10 cellular contexts compared by ENCODE assay signal in the genomic region with DNA sequence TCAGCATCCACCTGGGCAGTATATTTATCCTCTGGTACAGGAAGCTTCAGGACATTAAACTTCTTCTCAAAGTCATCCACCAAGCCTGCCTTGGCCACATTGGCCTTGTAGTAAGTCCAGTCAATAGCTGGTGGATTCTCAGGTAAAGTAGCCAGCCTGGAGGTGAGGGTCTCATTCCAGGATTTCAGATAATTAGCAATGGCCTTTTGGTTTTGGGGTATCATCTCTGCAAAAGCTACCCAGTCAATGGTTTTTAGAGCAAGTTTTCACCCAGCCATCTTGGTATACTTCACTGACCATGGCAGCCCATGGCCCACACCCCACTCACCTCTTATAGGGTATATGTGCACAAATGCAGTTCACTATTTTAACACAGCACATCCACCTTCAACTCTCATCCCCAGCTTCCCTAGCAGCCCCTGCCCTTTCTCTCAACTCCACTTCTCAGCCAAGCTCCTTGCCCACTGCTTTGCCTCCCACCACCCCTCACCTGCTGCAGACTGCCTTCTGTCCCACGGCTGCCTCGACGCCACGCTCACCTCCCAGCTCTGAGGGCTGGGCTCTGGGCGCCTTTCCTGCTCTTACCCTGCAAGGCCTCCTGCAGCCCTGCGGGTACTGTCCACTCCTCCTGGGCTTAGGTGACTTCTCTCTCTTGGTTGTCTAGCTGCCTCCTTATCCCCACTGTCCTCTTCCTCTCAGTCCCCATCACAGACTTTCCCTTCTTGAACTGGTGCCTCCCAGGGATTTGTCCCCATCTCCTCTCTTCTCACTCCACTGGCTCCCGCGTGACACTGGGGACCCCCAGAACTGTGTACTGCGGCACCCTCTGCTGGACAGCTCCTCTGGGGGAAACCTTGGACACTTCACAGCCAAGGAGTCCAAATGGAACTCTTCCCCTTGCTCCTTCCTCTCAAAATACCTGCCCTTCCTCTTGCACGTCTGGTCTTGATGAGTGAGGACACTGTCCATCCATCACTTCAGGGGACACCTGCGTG. TPM values are rescaled to one million over a fixed set of nuclear protein-coding genes. Genes with fewer than 3 reads are reported as not detected.
A peak's percentile ranks its signal among the peaks of the same experiment; 100 is the strongest.
DNase-seq lines count a peak whose midpoint lies in the region; ATAC-seq and TF ChIP-seq lines count a peak whose summit lies in the region.
"Had no signal": no experiment of that assay in that cellular context is flagged by ENCODE, and none has a peak within 500 bp of the region (broad histone marks: within the 10 kb centered on the region; RNA-seq: fewer than 3 reads in every experiment).

No MANE protein-coding gene starts in this region.

- H3K9me3 ChIP-seq in body of pancreas: no peaks in the 10 kb centered on the region
- H3K9me3 ChIP-seq: SJSA1 had no signal

- intact Hi-C loops in activated CD4-positive, alpha-beta T cell treated with anti-CD3 and anti-CD28 coated beads for 36 hours (cut with DNase I, micrococcal nuclease): loop anchor here in 1 of 2 experiments (5.0 kb wide), 1 partner anchor 41 kb away; no protein-coding TSS in a partner anchor
- intact Hi-C loops in body of pancreas (cut with DNase I): no loop called here

- H3K4me3 ChIP-seq in body of pancreas: no peak overlapping the region
- H3K4me3 ChIP-seq: SJSA1 had no signal

- H3K36me3 ChIP-seq in body of pancreas (replicated peaks in 1 of 2; ENCODE audit: insufficient read depth in 1 of 2, low read depth in 2 of 2): no peaks in the 10 kb centered on the region
- H3K36me3 ChIP-seq: SJSA1 had no signal

- POLR2A ChIA-PET in activated CD4-positive, alpha-beta T cell treated with anti-CD3 and anti-CD28 coated beads for 36 hours (lab: Charles Lee): interaction anchor here (1.1 kb wide), 1 partner anchor 43 kb away, joined by 3 read pairs; no protein-coding TSS in a partner anchor
- POLR2A ChIA-PET in activated CD4-positive, alpha-beta T cell treated with anti-CD3 and anti-CD28 coated beads, Interleukin-2, amount 10 ng/mL, durations not matched to agents 7 days and 5 days (lab: Charles Lee): no interaction called here
- POLR2A ChIA-PET in HEK293T (lab: Yijun Ruan, JAX): no interaction called here

- DNase-seq in activated CD4-positive, alpha-beta T cell treated with anti-CD3 and anti-CD28 coated beads for 36 hours: peak; percentile 50
- DNase-seq in activated CD4-positive, alpha-beta T cell treated with anti-CD3 and anti-CD28 coated beads, Interleukin-2, amount 10 ng/mL, durations not matched to agents 7 days and 5 days: no peak
- DNase-seq in Kasumi-1 (lab: John Stamatoyannopoulos, UW) (peak; percentile 26 to 46), body of pancreas (no peak), omental fat pad (ENCODE audit: low spot score) (no peak), HEK293T (ENCODE audit: extremely low spot score) (no peak)

- peaks cover 5% of the 10 kb centered on the region for H3K4me1 Mint-ChIP-seq in activated CD4-positive, alpha-beta T cell treated with anti-CD3 and anti-CD28 coated beads for 36 hours
- H3K4me1 Mint-ChIP-seq in activated CD4-positive, alpha-beta T cell treated with anti-CD3 and anti-CD28 coated beads, Interleukin-2, amount 10 ng/mL, durations not matched to agents 7 days and 5 days: peaks cover 14% of the 10 kb centered on the region
- H3K4me1 Mint-ChIP-seq: brain had no signal

- CTCF ChIA-PET in activated CD4-positive, alpha-beta T cell treated with anti-CD3 and anti-CD28 coated beads for 36 hours (lab: Charles Lee): interaction anchor here (0.7 to 3.5 kb wide), 6 partner anchors 12 to 308 kb away, joined by 3 to 21 read pairs (median 3); no protein-coding TSS in a partner anchor
- CTCF ChIA-PET in activated CD4-positive, alpha-beta T cell treated with anti-CD3 and anti-CD28 coated beads, Interleukin-2, amount 10 ng/mL, durations not matched to agents 7 days and 5 days (lab: Charles Lee): interaction anchor here (0.6 to 3.6 kb wide), 7 partner anchors 14 to 347 kb away, joined by 3 to 32 read pairs (median 5); no protein-coding TSS in a partner anchor
- CTCF ChIA-PET in HEK293T (lab: Yijun Ruan, JAX): interaction anchor here (1.2 kb wide), 2 partner anchors 43 to 64 kb away, joined by 3 to 6 read pairs; no protein-coding TSS in a partner anchor

- no peak overlapping the region for H3K27ac Mint-ChIP-seq in activated CD4-positive, alpha-beta T cell treated with anti-CD3 and anti-CD28 coated beads for 36 hours
- no peak overlapping the region for H3K27ac Mint-ChIP-seq in activated CD4-positive, alpha-beta T cell treated with anti-CD3 and anti-CD28 coated beads, Interleukin-2, amount 10 ng/mL, durations not matched to agents 7 days and 5 days
- H3K27ac Mint-ChIP-seq: brain had no signal

- TF ChIP-seq CTCF in body of pancreas (IDR thresholded peaks at IDR 0.05) (no peak), omental fat pad (IDR thresholded peaks at IDR 0.05) (no peak)

- ATAC-seq in activated CD4-positive, alpha-beta T cell treated with anti-CD3 and anti-CD28 coated beads for 36 hours: no peak
- ATAC-seq in body of pancreas: peak; percentile 12
- ATAC-seq in omental fat pad (ENCODE audit: low FRiP score): peak; percentile 61
- ATAC-seq in GM21526 (IDR thresholded peaks at IDR 0.05; ENCODE audit: low FRiP score, unreplicated experiment): no peak
- ATAC-seq in HG02763 (IDR thresholded peaks at IDR 0.05; ENCODE audit: unreplicated experiment): no peak

- no peak for TF ChIP-seq POLR2A in body of pancreas (IDR thresholded peaks at IDR 0.05)

- peaks cover 2% of the 10 kb centered on the region for H3K9me3 Mint-ChIP-seq in activated CD4-positive, alpha-beta T cell treated with anti-CD3 and anti-CD28 coated beads for 36 hours (ENCODE audit: low read depth)
- H3K9me3 Mint-ChIP-seq in activated CD4-positive, alpha-beta T cell treated with anti-CD3 and anti-CD28 coated beads, Interleukin-2, amount 10 ng/mL, durations not matched to agents 7 days and 5 days: peaks cover 3% of the 10 kb centered on the region

- 43 to 46% methylated on average over 11 of the region's 11 CpGs for WGBS in body of pancreas, 2 donors

- H3K27me3 Mint-ChIP-seq in activated CD4-positive, alpha-beta T cell treated with anti-CD3 and anti-CD28 coated beads for 36 hours: peaks cover 10% of the 10 kb centered on the region
- peaks cover 24% of the 10 kb centered on the region for H3K27me3 Mint-ChIP-seq in activated CD4-positive, alpha-beta T cell treated with anti-CD3 and anti-CD28 coated beads, Interleukin-2, amount 10 ng/mL, durations not matched to agents 7 days and 5 days

- no peak overlapping the region for H3K4me3 Mint-ChIP-seq in activated CD4-positive, alpha-beta T cell treated with anti-CD3 and anti-CD28 coated beads for 36 hours
- H3K4me3 Mint-ChIP-seq in activated CD4-positive, alpha-beta T cell treated with anti-CD3 and anti-CD28 coated beads, Interleukin-2, amount 10 ng/mL, durations not matched to agents 7 days and 5 days: no peak overlapping the region
- H3K4me3 Mint-ChIP-seq: brain had no signal

- H3K27me3 ChIP-seq in body of pancreas: no peaks in the 10 kb centered on the region

- no peaks in the 10 kb centered on the region for H3K36me3 Mint-ChIP-seq in activated CD4-positive, alpha-beta T cell treated with anti-CD3 and anti-CD28 coated beads for 36 hours (ENCODE audit: low read depth)
- no peaks in the 10 kb centered on the region for H3K36me3 Mint-ChIP-seq in activated CD4-positive, alpha-beta T cell treated with anti-CD3 and anti-CD28 coated beads, Interleukin-2, amount 10 ng/mL, durations not matched to agents 7 days and 5 days (ENCODE audit: low read depth)
- H3K36me3 Mint-ChIP-seq: brain had no signal

- H3K4me1 ChIP-seq in body of pancreas: no peaks in the 10 kb centered on the region
- H3K4me1 ChIP-seq: SJSA1 had no signal

- H3K27ac ChIP-seq in body of pancreas: no peak overlapping the region
- H3K27ac ChIP-seq: SJSA1 had no signal

TF ChIP-seq in HEK293T, 16 proteins besides CTCF, POLR2A, EP300 and RAD21:
- TF ChIP-seq SUZ12 (IDR thresholded peaks at IDR 0.05): no peak
- no peak for TF ChIP-seq CTBP1 (IDR thresholded peaks at IDR 0.05; ENCODE audit: borderline replicate concordance)

RNA-seq across cellular contexts. Expression of a gene that starts 1.7 kb away (rescaled TPM):
- not detected for total RNA-seq in activated CD4-positive, alpha-beta T cell treated with anti-CD3 and anti-CD28 coated beads for 36 hours
- not detected for total RNA-seq in activated CD4-positive, alpha-beta T cell treated with anti-CD3 and anti-CD28 coated beads, Interleukin-2, amount 10 ng/mL, durations not matched to agents 7 days and 5 days
- total RNA-seq in body of pancreas (not detected), omental fat pad (1 to 10 TPM in 1 of 4 donors, under 1 TPM in 2, not detected in 1; 0.28 to 5.0 (median 0.94) TPM)

RNA-seq across cellular contexts. Expression of a gene that starts 33.6 kb away (rescaled TPM):
- not detected for total RNA-seq in activated CD4-positive, alpha-beta T cell treated with anti-CD3 and anti-CD28 coated beads for 36 hours
- not detected for total RNA-seq in activated CD4-positive, alpha-beta T cell treated with anti-CD3 and anti-CD28 coated beads, Interleukin-2, amount 10 ng/mL, durations not matched to agents 7 days and 5 days
- total RNA-seq in body of pancreas: not detected
- not detected for total RNA-seq in omental fat pad
- total RNA-seq: SJSA1 had no signal

RNA-seq across cellular contexts. Expression of a gene that starts 47.6 kb away (rescaled TPM):
- not detected for total RNA-seq in activated CD4-positive, alpha-beta T cell treated with anti-CD3 and anti-CD28 coated beads for 36 hours
- total RNA-seq in activated CD4-positive, alpha-beta T cell treated with anti-CD3 and anti-CD28 coated beads, Interleukin-2, amount 10 ng/mL, durations not matched to agents 7 days and 5 days: not detected
- total RNA-seq in body of pancreas: not detected
- total RNA-seq in omental fat pad: 1 to 10 TPM in 3 of 4 donors, not detected in 1; 1.4 to 4.0 (median 3.0) TPM
- total RNA-seq: SJSA1 had no signal

Comparison
In these comparisons a context has a peak if more than half of its experiments do, and no peak if none do; other contexts are left out.
1. DNase-seq: peak in activated CD4-positive, alpha-beta T cell treated with anti-CD3 and anti-CD28 coated beads for 36 hours (single experiment) and Kasumi-1 (2 of 2); none in activated CD4-positive, alpha-beta T cell treated with anti-CD3 and anti-CD28 coated beads, Interleukin-2, amount 10 ng/mL, durations not matched to agents 7 days and 5 days (single experiment), body of pancreas (0 of 4), omental fat pad (single experiment) and HEK293T (single experiment).
2. ATAC-seq: peak in body of pancreas (single experiment) and omental fat pad (single experiment); none in activated CD4-positive, alpha-beta T cell treated with anti-CD3 and anti-CD28 coated beads for 36 hours (single experiment), GM21526 (single experiment) and HG02763 (single experiment).